Comparison of ENCODE assay signal across 31 cellular contexts in the genomic region with DNA sequence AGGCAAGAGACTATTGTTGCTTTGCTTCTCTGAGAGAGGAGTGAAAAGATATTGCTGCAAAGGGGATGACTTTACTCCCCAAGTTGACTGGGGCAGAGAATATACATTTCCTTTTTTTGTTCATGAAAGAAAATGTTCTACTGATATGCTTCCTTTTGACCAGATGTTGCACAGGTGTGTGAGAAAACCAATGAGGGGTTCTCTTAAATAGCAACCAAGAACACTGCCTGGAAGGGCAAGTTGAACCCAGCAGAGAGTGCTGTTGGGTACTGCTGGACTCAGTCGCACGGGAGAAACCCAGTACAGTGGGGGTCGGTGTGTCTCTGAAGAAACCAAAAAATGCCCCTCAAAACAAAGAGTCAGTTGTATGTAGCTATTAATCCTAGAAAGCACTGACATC.
DNase-seq lines count a peak whose midpoint lies in the region; ATAC-seq, FAIRE-seq and TF ChIP-seq lines count a peak whose summit lies in the region.
"Had no signal": no experiment of that assay in that cellular context is flagged by ENCODE, and none has a peak within 500 bp of the region (broad histone marks: within the 10 kb centered on the region; RNA-seq: fewer than 3 reads in every experiment).

No MANE protein-coding gene starts in this region.

- H3K9me3 Mint-ChIP-seq in activated naive CD8-positive, alpha-beta T cell treated with anti-CD3 and anti-CD28 coated beads for 36 hours: no peaks in the 10 kb centered on the region
- H3K9me3 Mint-ChIP-seq: activated CD4-positive, alpha-beta memory T cell treated with anti-CD3 and anti-CD28 coated beads, Interleukin-2, amount 10 ng/mL, durations not matched to agents 7 days and 5 days; activated T-helper 1 cell treated with anti-CD3 and anti-CD28 coated beads, Interleukin-12 subunit alpha, Interleukin-12 subunit beta, Interleukin-2, Interleukin-4 antibody, amounts not matched to agents 30 ng/mL and 10 ng/mL and 1 ng/mL, durations not matched to agents 14 hours and 24 hours and 36 hours; brain; dendritic cell treated with granulocyte-macrophage colony-stimulating factor and Interleukin-4, amounts not matched to agents 40 ng/mL and 50 ng/mL, for 4 days; nephron progenitor cell; type B pancreatic cell had no signal

- BruUV-seq in HepG2 (replicated peaks; lab: Mats Ljungman, UMichigan): no TSS peak

- H3K27me3 Mint-ChIP-seq in activated naive CD8-positive, alpha-beta T cell treated with anti-CD3 and anti-CD28 coated beads for 36 hours: no peaks in the 10 kb centered on the region
- H3K27me3 Mint-ChIP-seq: dendritic cell treated with granulocyte-macrophage colony-stimulating factor and Interleukin-4, amounts not matched to agents 40 ng/mL and 50 ng/mL, for 4 days; type B pancreatic cell had no signal

- no peak overlapping the region for H2AFZ ChIP-seq in HepG2 (ENCODE audit: low read length)

- 0% methylated on average over 3 of the region's 3 CpGs for WGBS in HepG2 (ENCODE audit: low lambda C conversion rate)

- no peak for FAIRE-seq in HepG2 (lab: Jason Lieb, UNC)

- TF ChIP-seq CTCF in upper lobe of right lung (IDR thresholded peaks at IDR 0.05) (no peak), HepG2 (CRISPR knock-in tag; IDR thresholded peaks at IDR 0.05) (no peak)

- no peak for DNase-seq in activated naive CD8-positive, alpha-beta T cell treated with anti-CD3 and anti-CD28 coated beads for 36 hours
- DNase-seq in substantia nigra (lab: John Stamatoyannopoulos, UW) (no peak), upper lobe of right lung (no peak), HepG2 (ENCODE audit: low spot score) (no peak)
- DNase-seq: activated CD4-positive, alpha-beta memory T cell treated with anti-CD3 and anti-CD28 coated beads, Interleukin-2, amount 10 ng/mL, durations not matched to agents 7 days and 5 days; activated CD8-positive, alpha-beta memory T cell treated with anti-CD3 and anti-CD28 coated beads, Interleukin-2, amount 50 U/mL, for 4 hours; activated naive CD4-positive, alpha-beta T cell treated with Interleukin-2 at 50 U/mL for 16 hours; adrenal gland; erythroblast; GDM1; glutamatergic neuron; H7; mammary epithelial cell; NCI-H146; NCI-H2107; NCI-H345; NCI-H748 treated with DMSO at 0.1 percent for 48 hours; nephron progenitor cell; SJCRH30; stimulated activated CD4-positive, alpha-beta T cell treated with anti-CD3 and anti-CD28 coated beads, Interleukin-15, amount 100 ng/mL, for 24 hours; stimulated activated CD4-positive, alpha-beta T cell treated with anti-CD3 and anti-CD28 coated beads, Interleukin-4, amount 100 ng/mL, for 4 hours; SW 1271 had no signal

- intact Hi-C loops in upper lobe of right lung (cut with DNase I) (no loop called here), HepG2 (cut with micrococcal nuclease; ENCODE audit: unreplicated experiment) (no loop called here)

- H3K36me3 Mint-ChIP-seq in activated naive CD8-positive, alpha-beta T cell treated with anti-CD3 and anti-CD28 coated beads for 36 hours: no peaks in the 10 kb centered on the region
- H3K36me3 Mint-ChIP-seq: brain, type B pancreatic cell had no signal

- H3K9me3 ChIP-seq in BLaER1: no peaks in the 10 kb centered on the region
- no peaks in the 10 kb centered on the region for H3K9me3 ChIP-seq in upper lobe of right lung
- no peaks in the 10 kb centered on the region for H3K9me3 ChIP-seq in HepG2 (ENCODE audit: low read length)
- H3K9me3 ChIP-seq: adrenal gland, SJCRH30 had no signal

- POLR2A ChIA-PET in HepG2 (lab: Yijun Ruan, JAX): no interaction called here

- no peak overlapping the region for H3K4me3 Mint-ChIP-seq in activated naive CD8-positive, alpha-beta T cell treated with anti-CD3 and anti-CD28 coated beads for 36 hours
- H3K4me3 Mint-ChIP-seq: activated CD4-positive, alpha-beta memory T cell treated with anti-CD3 and anti-CD28 coated beads, Interleukin-2, amount 10 ng/mL, durations not matched to agents 7 days and 5 days; activated T-helper 1 cell treated with anti-CD3 and anti-CD28 coated beads, Interleukin-12 subunit alpha, Interleukin-12 subunit beta, Interleukin-2, Interleukin-4 antibody, amounts not matched to agents 30 ng/mL and 10 ng/mL and 1 ng/mL, durations not matched to agents 14 hours and 24 hours and 36 hours; brain; dendritic cell treated with granulocyte-macrophage colony-stimulating factor and Interleukin-4, amounts not matched to agents 40 ng/mL and 50 ng/mL, for 4 days; nephron progenitor cell; type B pancreatic cell had no signal

- H3K27ac Mint-ChIP-seq in activated naive CD8-positive, alpha-beta T cell treated with anti-CD3 and anti-CD28 coated beads for 36 hours: no peak overlapping the region
- H3K27ac Mint-ChIP-seq: activated CD4-positive, alpha-beta memory T cell treated with anti-CD3 and anti-CD28 coated beads, Interleukin-2, amount 10 ng/mL, durations not matched to agents 7 days and 5 days; activated T-helper 1 cell treated with anti-CD3 and anti-CD28 coated beads, Interleukin-12 subunit alpha, Interleukin-12 subunit beta, Interleukin-2, Interleukin-4 antibody, amounts not matched to agents 30 ng/mL and 10 ng/mL and 1 ng/mL, durations not matched to agents 14 hours and 24 hours and 36 hours; brain; dendritic cell treated with granulocyte-macrophage colony-stimulating factor and Interleukin-4, amounts not matched to agents 40 ng/mL and 50 ng/mL, for 4 days; nephron progenitor cell; type B pancreatic cell had no signal

- no peak overlapping the region for H3K4me3 ChIP-seq in BLaER1
- no peak overlapping the region for H3K4me3 ChIP-seq in upper lobe of right lung
- no peak overlapping the region for H3K4me3 ChIP-seq in HepG2 (replicated peaks in 1 of 3; ENCODE audit: insufficient read depth in 1 of 3, low read depth in 2 of 3, low read length in 3 of 3)
- H3K4me3 ChIP-seq: adrenal gland, SJCRH30 had no signal

- in situ Hi-C loops in HepG2 (cut with HindIII; ENCODE audit: extremely low pct_ligation_motif_present, low pct_unique_long_range_greater_than_20kb): no loop called here

- H3K79me2 ChIP-seq in HepG2 (ENCODE audit: insufficient read depth, low read length): no peaks in the 10 kb centered on the region

- no peak for TF ChIP-seq EP300 in HepG2 (IDR thresholded peaks at IDR 0.05; ENCODE audit: low read depth in 2 of 2, low read length in 2 of 2)
- TF ChIP-seq EP300 in HepG2 (CRISPR knock-in tag; IDR thresholded peaks at IDR 0.05; ENCODE audit: borderline replicate concordance): no peak

- TF ChIP-seq RAD21 in HepG2 (CRISPR knock-in tag; IDR thresholded peaks at IDR 0.05): no peak

- no peak overlapping the region for H3K9ac ChIP-seq in BLaER1
- no peak overlapping the region for H3K9ac ChIP-seq in HepG2 (ENCODE audit: insufficient read depth, low read depth, low read length)

- H3K27ac ChIP-seq in BLaER1 (no peak overlapping the region), substantia nigra (ENCODE audit: low read depth, low read length, poor library complexity, severe bottlenecking) (no peak overlapping the region), upper lobe of right lung (no peak overlapping the region), HepG2 (ENCODE audit: extremely low read length, insufficient read depth, low read length) (no peak overlapping the region)
- H3K27ac ChIP-seq: 22Rv1, adrenal gland, SJCRH30 had no signal

- H3K4me2 ChIP-seq in BLaER1: peak overlapping the region; percentile 55
- H3K4me2 ChIP-seq in HepG2 (ENCODE audit: low read depth, low read length): no peak overlapping the region

- H4K20me1 ChIP-seq in BLaER1 (no peaks in the 10 kb centered on the region), HepG2 (ENCODE audit: insufficient read depth, low read length) (no peaks in the 10 kb centered on the region)

- H3K4me1 ChIP-seq in BLaER1: peaks cover 59% of the 10 kb centered on the region
- no peaks in the 10 kb centered on the region for H3K4me1 ChIP-seq in upper lobe of right lung
- no peaks in the 10 kb centered on the region for H3K4me1 ChIP-seq in HepG2 (ENCODE audit: insufficient read depth, low read length)

- peak; percentile 45 for ATAC-seq in GM18873 (IDR thresholded peaks at IDR 0.05; ENCODE audit: low FRiP score, unreplicated experiment)
- peak; percentile 65 for ATAC-seq in HG02623 (IDR thresholded peaks at IDR 0.05; ENCODE audit: unreplicated experiment)
- peak; percentile 52 for ATAC-seq in HG03432 (IDR thresholded peaks at IDR 0.05; ENCODE audit: unreplicated experiment)
- no peak for ATAC-seq in upper lobe of right lung
- ATAC-seq in HepG2: no peak

- CTCF ChIA-PET in HepG2 (lab: Yijun Ruan, JAX; ENCODE audit: low intra/inter-chr PET ratio, low total read pairs): no interaction called here

- no peaks in the 10 kb centered on the region for H3K36me3 ChIP-seq in BLaER1
- no peaks in the 10 kb centered on the region for H3K36me3 ChIP-seq in upper lobe of right lung
- H3K36me3 ChIP-seq in HepG2 (replicated peaks in 1 of 2; ENCODE audit: control insufficient read depth in 1 of 2, insufficient read depth in 2 of 2, low read length in 2 of 2): no peaks in the 10 kb centered on the region
- H3K36me3 ChIP-seq: adrenal gland, SJCRH30 had no signal

- H3K4me1 Mint-ChIP-seq in activated naive CD8-positive, alpha-beta T cell treated with anti-CD3 and anti-CD28 coated beads for 36 hours: peaks cover 30% of the 10 kb centered on the region
- H3K4me1 Mint-ChIP-seq: activated CD4-positive, alpha-beta memory T cell treated with anti-CD3 and anti-CD28 coated beads, Interleukin-2, amount 10 ng/mL, durations not matched to agents 7 days and 5 days had no signal

- no peak for TF ChIP-seq POLR2A in HepG2 (IDR thresholded peaks at IDR 0.05; ENCODE audit: insufficient read depth in 1 of 2, low read depth in 2 of 2, low read length in 2 of 2)

- H3K27me3 ChIP-seq in BLaER1 (no peaks in the 10 kb centered on the region), upper lobe of right lung (no peaks in the 10 kb centered on the region), HepG2 (ENCODE audit: control insufficient read depth in 1 of 2, insufficient read depth in 2 of 2, low read length in 2 of 2) (no peaks in the 10 kb centered on the region)
- H3K27me3 ChIP-seq: adrenal gland, SJCRH30 had no signal

TF ChIP-seq in HepG2, 621 proteins besides CTCF, POLR2A, EP300 and RAD21 (continues in another document):
- TF ChIP-seq, protein P1, sequence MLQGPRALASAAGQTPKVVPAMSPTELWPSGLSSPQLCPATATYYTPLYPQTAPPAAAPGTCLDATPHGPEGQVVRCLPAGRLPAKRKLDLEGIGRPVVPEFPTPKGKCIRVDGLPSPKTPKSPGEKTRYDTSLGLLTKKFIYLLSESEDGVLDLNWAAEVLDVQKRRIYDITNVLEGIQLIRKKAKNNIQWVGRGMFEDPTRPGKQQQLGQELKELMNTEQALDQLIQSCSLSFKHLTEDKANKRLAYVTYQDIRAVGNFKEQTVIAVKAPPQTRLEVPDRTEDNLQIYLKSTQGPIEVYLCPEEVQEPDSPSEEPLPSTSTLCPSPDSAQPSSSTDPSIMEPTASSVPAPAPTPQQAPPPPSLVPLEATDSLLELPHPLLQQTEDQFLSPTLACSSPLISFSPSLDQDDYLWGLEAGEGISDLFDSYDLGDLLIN (CRISPR knock-in tag; IDR thresholded peaks at IDR 0.05; ENCODE audit: borderline replicate concordance): no peak
- no peak for TF ChIP-seq PHF21A (CRISPR knock-in tag; IDR thresholded peaks at IDR 0.05)

Comparison
In these comparisons a context has a peak if more than half of its experiments do, and no peak if none do; other contexts are left out.
1. ATAC-seq: peak in GM18873 (single experiment), HG02623 (single experiment) and HG03432 (single experiment); none in upper lobe of right lung (single experiment) and HepG2 (single experiment).